ENCODE assay signal across 8 cellular contexts in genomic region chr10:17226891-17227303, GRCh38. TPM values are rescaled to one million over a fixed set of nuclear protein-coding genes. Genes with fewer than 3 reads are reported as not detected.
DNase-seq lines count a peak whose midpoint lies in the region; ATAC-seq, FAIRE-seq and TF ChIP-seq lines count a peak whose summit lies in the region.

No MANE protein-coding gene starts in this region.

- H3K36me3 ChIP-seq in keratinocyte (ENCODE audit: control insufficient read depth in 2 of 2, extremely low read depth in 1 of 2, insufficient read depth in 2 of 2, low read length in 2 of 2) = peaks cover 2 to 3% of the 10 kb centered on the region in 2 experiments
- peaks cover 10 to 15% of the 10 kb centered on the region in 2 donors for H3K36me3 ChIP-seq in thyroid gland

- DNase-seq in T-helper 1 cell (no peak), keratinocyte (ENCODE audit: low read depth, low spot score) (no peak), thyroid gland (no peak), putamen (ENCODE audit: low spot score) (no peak), hypothalamus (lab: John Stamatoyannopoulos, UW) (no peak)
- no peak for DNase-seq in activated naive CD8-positive, alpha-beta T cell treated with anti-CD3 and anti-CD28 coated beads, Interleukin-2, amount 10 ng/mL, durations not matched to agents 7 days and 5 days

- intact Hi-C loops in thyroid gland (cut with DNase I) = no loop called here

- dilution Hi-C loops in keratinocyte (cut with MboI; ENCODE audit: extremely low pct_ligation_motif_present, low sequenced_read_pairs) = no loop called here

- H3K4me1 ChIP-seq in keratinocyte (ENCODE audit: control insufficient read depth, extremely low read depth, insufficient read depth, low read length) (peaks cover 22% of the 10 kb centered on the region), thyroid gland (peaks cover 13 to 21% of the 10 kb centered on the region in 2 donors)

- no peaks in the 10 kb centered on the region for H3K9me3 ChIP-seq in keratinocyte (ENCODE audit: control insufficient read depth, low read depth, low read length)
- no peaks in the 10 kb centered on the region for H3K9me3 ChIP-seq in thyroid gland

- peaks cover 47% of the 10 kb centered on the region for H3K36me3 Mint-ChIP-seq in T-helper 1 cell treated with Interleukin-12 subunit alpha and Interleukin-12 subunit beta and Interleukin-4 antibody, amounts not matched to agents 30 μg/mL and 1 μg/mL, for 36 hours (ENCODE audit: low read depth)
- H3K36me3 Mint-ChIP-seq in activated naive CD8-positive, alpha-beta T cell treated with anti-CD3 and anti-CD28 coated beads, Interleukin-2, amount 10 ng/mL, durations not matched to agents 7 days and 5 days = peaks cover 29% of the 10 kb centered on the region

- H3K9ac ChIP-seq in keratinocyte (ENCODE audit: control insufficient read depth, extremely low read depth, insufficient read depth, low read length) = no peak overlapping the region

- H3K27ac Mint-ChIP-seq in T-helper 1 cell treated with Interleukin-12 subunit alpha and Interleukin-12 subunit beta and Interleukin-4 antibody, amounts not matched to agents 30 μg/mL and 1 μg/mL, for 36 hours = peak overlapping the region; percentile 100
- peak overlapping the region; percentile 94 for H3K27ac Mint-ChIP-seq in activated naive CD8-positive, alpha-beta T cell treated with anti-CD3 and anti-CD28 coated beads, Interleukin-2, amount 10 ng/mL, durations not matched to agents 7 days and 5 days

- 80 to 81% methylated on average over 8 of the region's 8 CpGs for WGBS in thyroid gland, 2 donors

- no peaks in the 10 kb centered on the region for H3K9me3 Mint-ChIP-seq in T-helper 1 cell treated with Interleukin-12 subunit alpha and Interleukin-12 subunit beta and Interleukin-4 antibody, amounts not matched to agents 30 μg/mL and 1 μg/mL, for 36 hours
- H3K9me3 Mint-ChIP-seq in activated naive CD8-positive, alpha-beta T cell treated with anti-CD3 and anti-CD28 coated beads, Interleukin-2, amount 10 ng/mL, durations not matched to agents 7 days and 5 days = no peaks in the 10 kb centered on the region

- no peak overlapping the region for H3K4me3 ChIP-seq in keratinocyte (ENCODE audit: control insufficient read depth in 2 of 3, extremely low read depth in 1 of 3, insufficient read depth in 2 of 3, low read depth in 1 of 3, low read length in 3 of 3)
- H3K4me3 ChIP-seq in thyroid gland (replicated peaks in 1 of 3) = no peak overlapping the region

- H3K4me3 Mint-ChIP-seq in T-helper 1 cell treated with Interleukin-12 subunit alpha and Interleukin-12 subunit beta and Interleukin-4 antibody, amounts not matched to agents 30 μg/mL and 1 μg/mL, for 36 hours = peak overlapping the region; percentile 92
- peak overlapping the region; percentile 91 for H3K4me3 Mint-ChIP-seq in activated naive CD8-positive, alpha-beta T cell treated with anti-CD3 and anti-CD28 coated beads, Interleukin-2, amount 10 ng/mL, durations not matched to agents 7 days and 5 days

- H3K27me3 Mint-ChIP-seq in T-helper 1 cell treated with Interleukin-12 subunit alpha and Interleukin-12 subunit beta and Interleukin-4 antibody, amounts not matched to agents 30 μg/mL and 1 μg/mL, for 36 hours (ENCODE audit: low read depth) = peaks cover 8% of the 10 kb centered on the region
- H3K27me3 Mint-ChIP-seq in activated naive CD8-positive, alpha-beta T cell treated with anti-CD3 and anti-CD28 coated beads, Interleukin-2, amount 10 ng/mL, durations not matched to agents 7 days and 5 days = no peaks in the 10 kb centered on the region

- peak overlapping the region; percentile 90 for H3K4me2 ChIP-seq in keratinocyte (ENCODE audit: control insufficient read depth, extremely low read depth, insufficient read depth, low read depth, low read length)

- peaks cover 23% of the 10 kb centered on the region for H3K79me2 ChIP-seq in keratinocyte (ENCODE audit: control insufficient read depth, insufficient read depth, low read length)

- H3K4me1 Mint-ChIP-seq in T-helper 1 cell treated with Interleukin-12 subunit alpha and Interleukin-12 subunit beta and Interleukin-4 antibody, amounts not matched to agents 30 μg/mL and 1 μg/mL, for 36 hours (ENCODE audit: low read depth) = peaks cover 40% of the 10 kb centered on the region
- peaks cover 35% of the 10 kb centered on the region for H3K4me1 Mint-ChIP-seq in activated naive CD8-positive, alpha-beta T cell treated with anti-CD3 and anti-CD28 coated beads, Interleukin-2, amount 10 ng/mL, durations not matched to agents 7 days and 5 days

- no peak for ATAC-seq in activated naive CD8-positive, alpha-beta T cell treated with anti-CD3 and anti-CD28 coated beads, Interleukin-2, amount 10 ng/mL, durations not matched to agents 7 days and 5 days (ENCODE audit: low read depth)
- ATAC-seq in HG03342 (IDR thresholded peaks at IDR 0.05; ENCODE audit: unreplicated experiment) = no peak

- H3K9me1 ChIP-seq in keratinocyte (ENCODE audit: control insufficient read depth, extremely low read depth, insufficient read depth, low read length) = no peaks in the 10 kb centered on the region

- TF ChIP-seq CTCF in keratinocyte (optimal IDR thresholded peaks at IDR 0.05 in 1 of 3, IDR thresholded peaks at IDR 0.05 in 1 of 3, conservative IDR thresholded peaks at IDR 0.05 in 1 of 3; ENCODE audit: extremely low read depth in 1 of 3, insufficient read depth in 2 of 3, low read length in 3 of 3) (no peak), thyroid gland (IDR thresholded peaks at IDR 0.05) (no peak)

- H2AFZ ChIP-seq in keratinocyte (ENCODE audit: control insufficient read depth, low read length) = no peak overlapping the region

- H3K27me3 ChIP-seq in keratinocyte (ENCODE audit: control insufficient read depth, extremely low read depth, insufficient read depth, low read length) (no peaks in the 10 kb centered on the region), thyroid gland (no peaks in the 10 kb centered on the region)

- FAIRE-seq in keratinocyte (lab: Jason Lieb, UNC) = no peak

- TF ChIP-seq POLR2A in thyroid gland (IDR thresholded peaks at IDR 0.05) = no peak

- peaks cover 4% of the 10 kb centered on the region for H4K20me1 ChIP-seq in keratinocyte (ENCODE audit: control insufficient read depth, extremely low read depth, insufficient read depth, low read length)

- H3K27ac ChIP-seq in keratinocyte (ENCODE audit: control insufficient read depth, insufficient read depth, low read length) (no peak overlapping the region), thyroid gland (peak overlapping the region; percentile 98 to 99 (median 99))

- POLR2A ChIA-PET in activated naive CD8-positive, alpha-beta T cell treated with anti-CD3 and anti-CD28 coated beads, Interleukin-2, amount 10 ng/mL, durations not matched to agents 7 days and 5 days (lab: Charles Lee) = interaction anchor here (4.3 to 8.4 kb wide), 4 partner anchors 11 to 203 kb away, joined by 50 to 337 read pairs (median 91); partner anchors contain the start of gene TRDMT1

RNA-seq across cellular contexts. Expression of gene VIM, which starts 1.1 kb away (rescaled TPM):
- total RNA-seq in activated naive CD8-positive, alpha-beta T cell treated with anti-CD3 and anti-CD28 coated beads, Interleukin-2, amount 10 ng/mL, durations not matched to agents 7 days and 5 days = 1,000 to 10,000 TPM; 1,681 to 1,738 TPM
- polyA plus RNA-seq in keratinocyte = 341 to 1,147 TPM (median 495 TPM) in 3 replicates
- polyA plus RNA-seq in keratinocyte (2011; ENCODE audit: low read depth) = 56.4 TPM
- polyA plus RNA-seq in keratinocyte (2011; cell fraction: cytosol; rRNA removed) = 552 and 735 TPM in 2 replicates
- 325 and 358 TPM in 2 replicates for polyA plus RNA-seq in keratinocyte (2011; cell fraction: nucleus; rRNA removed)
- 57.6 and 1,089 TPM in 2 replicates for polyA plus RNA-seq in keratinocyte (2012; ENCODE audit: low replicate concordance)
- 460 to 1,179 TPM (median 477 TPM) in 3 replicates for polyA minus RNA-seq in keratinocyte
- polyA minus RNA-seq in keratinocyte (2011; cell fraction: cytosol; rRNA and poly(A)+ RNA removed) = 1,163 TPM
- polyA minus RNA-seq in keratinocyte (2011; cell fraction: nucleus; rRNA and poly(A)+ RNA removed) = 188 and 237 TPM in 2 replicates
- total RNA-seq in thyroid gland = 1,000 to 10,000 TPM; 2,201 to 4,711 (median 2,567) TPM

RNA-seq across cellular contexts. Expression of gene TRDMT1, which starts 25.4 kb away (rescaled TPM):
- 10 to 100 TPM; 15.3 to 17.1 TPM for total RNA-seq in activated naive CD8-positive, alpha-beta T cell treated with anti-CD3 and anti-CD28 coated beads, Interleukin-2, amount 10 ng/mL, durations not matched to agents 7 days and 5 days
- polyA plus RNA-seq in keratinocyte = 2.3 to 6.6 TPM (median 3.3 TPM) in 3 replicates
- polyA plus RNA-seq in keratinocyte (2011; ENCODE audit: low read depth) = 1.4 TPM
- polyA plus RNA-seq in keratinocyte (2011; cell fraction: cytosol; rRNA removed) = 1.2 and 4.0 TPM in 2 replicates
- polyA plus RNA-seq in keratinocyte (2011; cell fraction: nucleus; rRNA removed) = 3.2 and 3.9 TPM in 2 replicates
- polyA plus RNA-seq in keratinocyte (2012; ENCODE audit: low replicate concordance) = 0.95 and 3.1 TPM in 2 replicates
- 1.9 to 5.4 TPM (median 2.1 TPM) in 3 replicates for polyA minus RNA-seq in keratinocyte
- polyA minus RNA-seq in keratinocyte (2011; cell fraction: cytosol; rRNA and poly(A)+ RNA removed) = 0.77 TPM
- polyA minus RNA-seq in keratinocyte (2011; cell fraction: nucleus; rRNA and poly(A)+ RNA removed) = 3.3 and 7.8 TPM in 2 replicates
- 10 to 100 TPM; 29.4 to 39.7 (median 31.7) TPM for total RNA-seq in thyroid gland
